ENCODE assay signal across 1 cellular context in genomic region chr6:108728826-108729225, GRCh38.
TF ChIP-seq lines count a peak whose summit lies in the region.

No MANE protein-coding gene starts in this region.

TF ChIP-seq in HepG2, 621 proteins besides CTCF, POLR2A, EP300 and RAD21 (continued from another document and continues in another):
- no peak for TF ChIP-seq GRHL1 (CRISPR knock-in tag; conservative IDR thresholded peaks at IDR 0.05)
- TF ChIP-seq CREM (IDR thresholded peaks at IDR 0.05): peak; percentile 51; the same call in 1 of the 2 replicates
- no peak for TF ChIP-seq CREM (CRISPR knock-in tag; IDR thresholded peaks at IDR 0.05)
- no peak for TF ChIP-seq ZNF567 (CRISPR knock-in tag; IDR thresholded peaks at IDR 0.05; ENCODE audit: borderline replicate concordance)
- no peak for TF ChIP-seq TMF1 (CRISPR knock-in tag; IDR thresholded peaks at IDR 0.05; ENCODE audit: low read depth)
- no peak for TF ChIP-seq SSRP1 (CRISPR knock-in tag; IDR thresholded peaks at IDR 0.05)
- no peak for TF ChIP-seq RBM39 (IDR thresholded peaks at IDR 0.05; ENCODE audit: low read depth, low read length, poor library complexity, severe bottlenecking)
- peak; percentile 49; the same call in 1 of the 2 replicates for TF ChIP-seq ISL2 (CRISPR knock-in tag; IDR thresholded peaks at IDR 0.05)
- TF ChIP-seq ZNF609 (CRISPR knock-in tag; IDR thresholded peaks at IDR 0.05; ENCODE audit: borderline replicate concordance): no peak
- TF ChIP-seq ZNF337 (CRISPR knock-in tag; IDR thresholded peaks at IDR 0.05; ENCODE audit: borderline replicate concordance, low read depth): no peak
- no peak for TF ChIP-seq RAD51 (IDR thresholded peaks at IDR 0.05; ENCODE audit: borderline replicate concordance)
- no peak for TF ChIP-seq MEIS1 (CRISPR knock-in tag; IDR thresholded peaks at IDR 0.05; ENCODE audit: borderline replicate concordance)
- no peak for TF ChIP-seq ZKSCAN5 (CRISPR knock-in tag; IDR thresholded peaks at IDR 0.05)
- TF ChIP-seq CEBPB (IDR thresholded peaks at IDR 0.05; ENCODE audit: borderline replicate concordance, low read depth, low read length): peak; percentile 57; the same call in 1 of the 2 replicates
- TF ChIP-seq KLF11 (CRISPR knock-in tag; IDR thresholded peaks at IDR 0.05): no peak
- TF ChIP-seq NONO (IDR thresholded peaks at IDR 0.05): no peak
- TF ChIP-seq NONO (CRISPR knock-in tag; conservative IDR thresholded peaks at IDR 0.05): no peak
- TF ChIP-seq DMAP1 (CRISPR knock-in tag; IDR thresholded peaks at IDR 0.05): no peak
- TF ChIP-seq ZNF660 (CRISPR knock-in tag; IDR thresholded peaks at IDR 0.05; ENCODE audit: borderline replicate concordance, low read depth): no peak
- no peak for TF ChIP-seq SMARCE1 (IDR thresholded peaks at IDR 0.05; ENCODE audit: borderline replicate concordance)
- peak; percentile 88 for TF ChIP-seq FOXA3 (CRISPR knock-in tag; IDR thresholded peaks at IDR 0.05)
- TF ChIP-seq TRIM24 (CRISPR knock-in tag; IDR thresholded peaks at IDR 0.05): no peak
- TF ChIP-seq, protein P1, sequence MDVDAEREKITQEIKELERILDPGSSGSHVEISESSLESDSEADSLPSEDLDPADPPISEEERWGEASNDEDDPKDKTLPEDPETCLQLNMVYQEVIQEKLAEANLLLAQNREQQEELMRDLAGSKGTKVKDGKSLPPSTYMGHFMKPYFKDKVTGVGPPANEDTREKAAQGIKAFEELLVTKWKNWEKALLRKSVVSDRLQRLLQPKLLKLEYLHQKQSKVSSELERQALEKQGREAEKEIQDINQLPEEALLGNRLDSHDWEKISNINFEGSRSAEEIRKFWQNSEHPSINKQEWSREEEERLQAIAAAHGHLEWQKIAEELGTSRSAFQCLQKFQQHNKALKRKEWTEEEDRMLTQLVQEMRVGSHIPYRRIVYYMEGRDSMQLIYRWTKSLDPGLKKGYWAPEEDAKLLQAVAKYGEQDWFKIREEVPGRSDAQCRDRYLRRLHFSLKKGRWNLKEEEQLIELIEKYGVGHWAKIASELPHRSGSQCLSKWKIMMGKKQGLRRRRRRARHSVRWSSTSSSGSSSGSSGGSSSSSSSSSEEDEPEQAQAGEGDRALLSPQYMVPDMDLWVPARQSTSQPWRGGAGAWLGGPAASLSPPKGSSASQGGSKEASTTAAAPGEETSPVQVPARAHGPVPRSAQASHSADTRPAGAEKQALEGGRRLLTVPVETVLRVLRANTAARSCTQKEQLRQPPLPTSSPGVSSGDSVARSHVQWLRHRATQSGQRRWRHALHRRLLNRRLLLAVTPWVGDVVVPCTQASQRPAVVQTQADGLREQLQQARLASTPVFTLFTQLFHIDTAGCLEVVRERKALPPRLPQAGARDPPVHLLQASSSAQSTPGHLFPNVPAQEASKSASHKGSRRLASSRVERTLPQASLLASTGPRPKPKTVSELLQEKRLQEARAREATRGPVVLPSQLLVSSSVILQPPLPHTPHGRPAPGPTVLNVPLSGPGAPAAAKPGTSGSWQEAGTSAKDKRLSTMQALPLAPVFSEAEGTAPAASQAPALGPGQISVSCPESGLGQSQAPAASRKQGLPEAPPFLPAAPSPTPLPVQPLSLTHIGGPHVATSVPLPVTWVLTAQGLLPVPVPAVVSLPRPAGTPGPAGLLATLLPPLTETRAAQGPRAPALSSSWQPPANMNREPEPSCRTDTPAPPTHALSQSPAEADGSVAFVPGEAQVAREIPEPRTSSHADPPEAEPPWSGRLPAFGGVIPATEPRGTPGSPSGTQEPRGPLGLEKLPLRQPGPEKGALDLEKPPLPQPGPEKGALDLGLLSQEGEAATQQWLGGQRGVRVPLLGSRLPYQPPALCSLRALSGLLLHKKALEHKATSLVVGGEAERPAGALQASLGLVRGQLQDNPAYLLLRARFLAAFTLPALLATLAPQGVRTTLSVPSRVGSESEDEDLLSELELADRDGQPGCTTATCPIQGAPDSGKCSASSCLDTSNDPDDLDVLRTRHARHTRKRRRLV (CRISPR knock-in tag; IDR thresholded peaks at IDR 0.05): no peak
- TF ChIP-seq PITX1 (CRISPR knock-in tag; IDR thresholded peaks at IDR 0.05): no peak
- TF ChIP-seq ZNF253 (CRISPR knock-in tag; IDR thresholded peaks at IDR 0.05; ENCODE audit: borderline replicate concordance): no peak
- no peak for TF ChIP-seq ZNF234 (CRISPR knock-in tag; conservative IDR thresholded peaks at IDR 0.05)
- TF ChIP-seq NFRKB (IDR thresholded peaks at IDR 0.05): no peak
- TF ChIP-seq, protein P2, sequence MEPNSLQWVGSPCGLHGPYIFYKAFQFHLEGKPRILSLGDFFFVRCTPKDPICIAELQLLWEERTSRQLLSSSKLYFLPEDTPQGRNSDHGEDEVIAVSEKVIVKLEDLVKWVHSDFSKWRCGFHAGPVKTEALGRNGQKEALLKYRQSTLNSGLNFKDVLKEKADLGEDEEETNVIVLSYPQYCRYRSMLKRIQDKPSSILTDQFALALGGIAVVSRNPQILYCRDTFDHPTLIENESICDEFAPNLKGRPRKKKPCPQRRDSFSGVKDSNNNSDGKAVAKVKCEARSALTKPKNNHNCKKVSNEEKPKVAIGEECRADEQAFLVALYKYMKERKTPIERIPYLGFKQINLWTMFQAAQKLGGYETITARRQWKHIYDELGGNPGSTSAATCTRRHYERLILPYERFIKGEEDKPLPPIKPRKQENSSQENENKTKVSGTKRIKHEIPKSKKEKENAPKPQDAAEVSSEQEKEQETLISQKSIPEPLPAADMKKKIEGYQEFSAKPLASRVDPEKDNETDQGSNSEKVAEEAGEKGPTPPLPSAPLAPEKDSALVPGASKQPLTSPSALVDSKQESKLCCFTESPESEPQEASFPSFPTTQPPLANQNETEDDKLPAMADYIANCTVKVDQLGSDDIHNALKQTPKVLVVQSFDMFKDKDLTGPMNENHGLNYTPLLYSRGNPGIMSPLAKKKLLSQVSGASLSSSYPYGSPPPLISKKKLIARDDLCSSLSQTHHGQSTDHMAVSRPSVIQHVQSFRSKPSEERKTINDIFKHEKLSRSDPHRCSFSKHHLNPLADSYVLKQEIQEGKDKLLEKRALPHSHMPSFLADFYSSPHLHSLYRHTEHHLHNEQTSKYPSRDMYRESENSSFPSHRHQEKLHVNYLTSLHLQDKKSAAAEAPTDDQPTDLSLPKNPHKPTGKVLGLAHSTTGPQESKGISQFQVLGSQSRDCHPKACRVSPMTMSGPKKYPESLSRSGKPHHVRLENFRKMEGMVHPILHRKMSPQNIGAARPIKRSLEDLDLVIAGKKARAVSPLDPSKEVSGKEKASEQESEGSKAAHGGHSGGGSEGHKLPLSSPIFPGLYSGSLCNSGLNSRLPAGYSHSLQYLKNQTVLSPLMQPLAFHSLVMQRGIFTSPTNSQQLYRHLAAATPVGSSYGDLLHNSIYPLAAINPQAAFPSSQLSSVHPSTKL (CRISPR knock-in tag; IDR thresholded peaks at IDR 0.05): peak; percentile 88
- TF ChIP-seq GATAD2A (CRISPR knock-in tag; IDR thresholded peaks at IDR 0.05): peak; percentile 90
- TF ChIP-seq STAG1 (CRISPR knock-in tag; IDR thresholded peaks at IDR 0.05): peak; percentile 32; the same call in 1 of the 2 replicates
- peak; percentile 45 for TF ChIP-seq ASH2L (IDR thresholded peaks at IDR 0.05; ENCODE audit: insufficient read length, low read depth, low read length)
- no peak for TF ChIP-seq ZBTB43 (CRISPR knock-in tag; conservative IDR thresholded peaks at IDR 0.05)
- TF ChIP-seq, protein P3, sequence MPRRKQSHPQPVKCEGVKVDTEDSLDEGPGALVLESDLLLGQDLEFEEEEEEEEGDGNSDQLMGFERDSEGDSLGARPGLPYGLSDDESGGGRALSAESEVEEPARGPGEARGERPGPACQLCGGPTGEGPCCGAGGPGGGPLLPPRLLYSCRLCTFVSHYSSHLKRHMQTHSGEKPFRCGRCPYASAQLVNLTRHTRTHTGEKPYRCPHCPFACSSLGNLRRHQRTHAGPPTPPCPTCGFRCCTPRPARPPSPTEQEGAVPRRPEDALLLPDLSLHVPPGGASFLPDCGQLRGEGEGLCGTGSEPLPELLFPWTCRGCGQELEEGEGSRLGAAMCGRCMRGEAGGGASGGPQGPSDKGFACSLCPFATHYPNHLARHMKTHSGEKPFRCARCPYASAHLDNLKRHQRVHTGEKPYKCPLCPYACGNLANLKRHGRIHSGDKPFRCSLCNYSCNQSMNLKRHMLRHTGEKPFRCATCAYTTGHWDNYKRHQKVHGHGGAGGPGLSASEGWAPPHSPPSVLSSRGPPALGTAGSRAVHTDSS (CRISPR knock-in tag; conservative IDR thresholded peaks at IDR 0.05): no peak
- TF ChIP-seq ZMYM4 (CRISPR knock-in tag; IDR thresholded peaks at IDR 0.05): peak; percentile 13; the same call in 1 of the 2 replicates
- TF ChIP-seq MATR3 (CRISPR knock-in tag; IDR thresholded peaks at IDR 0.05): no peak
- TF ChIP-seq FOXP1 (IDR thresholded peaks at IDR 0.05): no peak
- TF ChIP-seq FOXP1 (CRISPR knock-in tag; IDR thresholded peaks at IDR 0.05): peak; percentile 17; the same call in 1 of the 2 replicates
- TF ChIP-seq BCL6 (CRISPR knock-in tag; IDR thresholded peaks at IDR 0.05): peak; percentile 34
- TF ChIP-seq PRDM4 (CRISPR knock-in tag; IDR thresholded peaks at IDR 0.05; ENCODE audit: borderline replicate concordance): no peak
- TF ChIP-seq SIX4 (CRISPR knock-in tag; IDR thresholded peaks at IDR 0.05): no peak
- peak; percentile 30; the same call in 1 of the 2 replicates for TF ChIP-seq MEF2D (CRISPR knock-in tag; IDR thresholded peaks at IDR 0.05)
- TF ChIP-seq ZNF34 (CRISPR knock-in tag; IDR thresholded peaks at IDR 0.05; ENCODE audit: borderline replicate concordance): no peak
- no peak for TF ChIP-seq SOX6 (IDR thresholded peaks at IDR 0.05)
- TF ChIP-seq SOX6 (CRISPR knock-in tag; IDR thresholded peaks at IDR 0.05): peak; percentile 95
- no peak for TF ChIP-seq ZNF383 (CRISPR knock-in tag; IDR thresholded peaks at IDR 0.05; ENCODE audit: borderline replicate concordance)
